ENCODE assay signal across 10 cellular contexts in the genomic region with DNA sequence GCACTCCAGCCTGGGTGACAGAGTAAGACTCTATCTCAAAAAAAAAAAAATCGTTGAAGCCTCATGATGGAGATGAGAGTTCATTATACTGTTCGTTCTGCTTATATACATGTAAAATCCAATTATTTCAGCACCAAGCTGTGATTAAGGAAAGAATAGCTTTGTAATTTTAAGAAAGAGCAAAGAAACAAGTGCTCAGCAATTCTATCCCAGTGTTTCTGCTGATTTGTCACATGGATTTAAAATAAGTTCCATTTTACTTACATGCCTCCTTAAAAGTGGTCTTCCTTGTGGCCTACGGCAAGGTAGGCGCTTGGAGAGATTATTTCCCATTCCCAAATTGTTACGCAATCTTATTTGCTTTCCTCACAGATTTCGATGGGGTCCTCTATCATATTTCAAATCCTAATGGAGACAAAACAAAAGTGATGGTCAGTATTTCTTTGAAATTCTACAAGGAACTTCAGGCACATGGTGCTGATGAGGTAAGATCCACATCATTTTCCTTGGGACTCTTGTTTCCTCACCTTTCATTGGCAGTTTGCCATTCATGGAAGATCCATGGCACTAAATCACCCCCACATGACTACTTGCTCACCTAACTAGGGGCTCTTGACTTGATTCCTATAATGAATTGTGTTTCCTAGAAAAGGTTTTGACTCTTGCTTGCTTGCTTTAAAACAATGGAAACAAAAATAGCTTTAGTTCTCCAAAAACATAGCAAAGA. TPM values are rescaled to one million over a fixed set of nuclear protein-coding genes. Genes with fewer than 3 reads are reported as not detected.
DNase-seq lines count a peak whose midpoint lies in the region; ATAC-seq and TF ChIP-seq lines count a peak whose summit lies in the region.
"Had no signal": no experiment of that assay in that cellular context is flagged by ENCODE, and none has a peak within 500 bp of the region (broad histone marks: within the 10 kb centered on the region; RNA-seq: fewer than 3 reads in every experiment).

No MANE protein-coding gene starts in this region.

- peak overlapping the region; percentile 70 for H3K9ac ChIP-seq in OCI-LY3 (ENCODE audit: low read length)

- TF ChIP-seq CTCF in OCI-LY3 (IDR thresholded peaks at IDR 0.05; ENCODE audit: low read depth, low read length), result no peak
- TF ChIP-seq CTCF in psoas muscle (IDR thresholded peaks at IDR 0.05), result no peak

- DNase-seq in ELR (ENCODE audit: low read depth) (peak; percentile 54), dermis blood vessel endothelial cell (peak; percentile 51), psoas muscle (no peak), amniotic stem cell (lab: John Stamatoyannopoulos, UW) (no peak), NCI-H2227 (lab: John Stamatoyannopoulos, UW; ENCODE audit: unreplicated experiment) (no peak), medulla oblongata (ENCODE audit: extremely low spot score) (no peak), occipital lobe (lab: John Stamatoyannopoulos, UW) (no peak)
- DNase-seq: endodermal cell, SJCRH30 had no signal

- H3K4me3 ChIP-seq in OCI-LY3 (ENCODE audit: low read length), result peak overlapping the region; percentile 39
- no peak overlapping the region for H3K4me3 ChIP-seq in psoas muscle
- H3K4me3 ChIP-seq: SJCRH30 had no signal

- WGBS in psoas muscle, 3 donors, result 88 to 91% (median 89%) methylated on average over 6 of the region's 6 CpGs

- H3K27me3 ChIP-seq in OCI-LY3 (ENCODE audit: low read depth, low read length) (no peaks in the 10 kb centered on the region), psoas muscle (ENCODE audit: insufficient read depth in 3 of 3, low read length in 2 of 3) (no peaks in the 10 kb centered on the region)
- H3K27me3 ChIP-seq: SJCRH30 had no signal

- H4K20me1 ChIP-seq in OCI-LY3 (ENCODE audit: insufficient read depth, low read length), result peaks cover 45% of the 10 kb centered on the region

- H3K9me3 ChIP-seq in OCI-LY3 (ENCODE audit: insufficient read depth, low read length) (no peaks in the 10 kb centered on the region), psoas muscle (no peaks in the 10 kb centered on the region)
- H3K9me3 ChIP-seq: SJCRH30 had no signal

- H3K4me1 ChIP-seq in OCI-LY3 (ENCODE audit: low read length) (peaks cover 76% of the 10 kb centered on the region), psoas muscle (peaks cover 45% of the 10 kb centered on the region)
- H3K4me1 ChIP-seq: SJCRH30 had no signal

- H3K4me2 ChIP-seq in OCI-LY3 (ENCODE audit: low read length), result peak overlapping the region; percentile 68

- no peak overlapping the region for H2AFZ ChIP-seq in OCI-LY3 (ENCODE audit: low read depth, low read length)

- H3K27ac ChIP-seq in OCI-LY3 (ENCODE audit: low read length) (peak overlapping the region; percentile 100), psoas muscle (peak overlapping the region; percentile 39)
- H3K27ac ChIP-seq: SJCRH30 had no signal

- H3K79me2 ChIP-seq in OCI-LY3 (ENCODE audit: low read length), result peaks cover 87% of the 10 kb centered on the region

- ATAC-seq in psoas muscle, result peak in 1 of 4 donors; percentile 29

- peaks cover 67% of the 10 kb centered on the region for H3K36me3 ChIP-seq in OCI-LY3 (replicated peaks; ENCODE audit: low read depth, low read length)
- peaks cover 23 to 93% of the 10 kb centered on the region in 2 donors for H3K36me3 ChIP-seq in psoas muscle (ENCODE audit: insufficient read depth in 1 of 2, low read depth in 1 of 2)

- intact Hi-C loops in psoas muscle (cut with DNase I), result no loop called here

RNA-seq across cellular contexts. Expression of gene ARPC2, which starts 11.5 kb away (rescaled TPM):
- total RNA-seq in dermis blood vessel endothelial cell (278 and 352 TPM in 2 replicates), psoas muscle (100 to 1,000 TPM; 150 to 218 (median 188) TPM), occipital lobe (110 TPM)
- 100 to 1,000 TPM; 170 to 274 (median 244) TPM for polyA plus RNA-seq in psoas muscle

RNA-seq across cellular contexts. Expression of gene GPBAR1, which starts 32.3 kb away (rescaled TPM):
- total RNA-seq in dermis blood vessel endothelial cell (not detected in 2 replicates), psoas muscle (under 1 TPM; 0.24 to 0.74 (median 0.24) TPM), occipital lobe (not detected)
- under 1 TPM; 0.45 to 0.59 (median 0.56) TPM for polyA plus RNA-seq in psoas muscle

RNA-seq across cellular contexts. Expression of gene AAMP, which starts 41.4 kb away (rescaled TPM):
- total RNA-seq in dermis blood vessel endothelial cell, result 162 and 185 TPM in 2 replicates
- total RNA-seq in psoas muscle, result 10 to 100 TPM; 52.7 to 70.6 (median 62.5) TPM
- 100 to 1,000 TPM in 2 of 3 donors, 10 to 100 TPM in 1; 73.8 to 120 (median 115) TPM for polyA plus RNA-seq in psoas muscle
- total RNA-seq in occipital lobe, result 105 TPM

RNA-seq across cellular contexts. Expression of gene PNKD, which starts 41.8 kb away (rescaled TPM):
- total RNA-seq in dermis blood vessel endothelial cell (26.5 and 50.2 TPM in 2 replicates), psoas muscle (10 to 100 TPM; 31.5 to 54.5 (median 41.0) TPM), occipital lobe (18.2 TPM)
- polyA plus RNA-seq in psoas muscle, result 10 to 100 TPM; 55.6 to 86.9 (median 68.1) TPM

Comparison
In these comparisons a context has a peak if more than half of its experiments do, and no peak if none do; other contexts are left out.
1. DNase-seq: peak in ELR (single experiment) and dermis blood vessel endothelial cell (single experiment); none in psoas muscle (0 of 2), amniotic stem cell (single experiment), NCI-H2227 (single experiment), medulla oblongata (single experiment) and occipital lobe (single experiment).